Comparison of ENCODE assay signal across 8 cellular contexts in genomic region chr2:105455488-105455991, GRCh38. TPM values are rescaled to one million over a fixed set of nuclear protein-coding genes. Genes with fewer than 3 reads are reported as not detected.
A peak's percentile ranks its signal among the peaks of the same experiment; 100 is the strongest.
DNase-seq lines count a peak whose midpoint lies in the region; ATAC-seq and TF ChIP-seq lines count a peak whose summit lies in the region.

No MANE protein-coding gene starts in this region.

- no peaks in the 10 kb centered on the region for H3K9me3 ChIP-seq in DND-41 (ENCODE audit: insufficient read depth, low read length, severe bottlenecking)
- no peaks in the 10 kb centered on the region for H3K9me3 ChIP-seq in prostate gland

- no peak overlapping the region for H3K9ac ChIP-seq in DND-41 (ENCODE audit: low read depth, low read length)

- peaks cover 9% of the 10 kb centered on the region for H3K27me3 Mint-ChIP-seq in activated CD4-positive, alpha-beta memory T cell treated with anti-CD3 and anti-CD28 coated beads for 36 hours

- 35% methylated on average over 3 of the region's 3 CpGs for WGBS in prostate gland

- no peak overlapping the region for H3K4me2 ChIP-seq in DND-41 (ENCODE audit: insufficient read depth, low read length)

- H3K27me3 ChIP-seq in DND-41 (ENCODE audit: insufficient read depth, low read length, poor library complexity) = no peaks in the 10 kb centered on the region
- H3K27me3 ChIP-seq in prostate gland (replicated peaks; ENCODE audit: insufficient read depth) = no peaks in the 10 kb centered on the region

- DNase-seq in DND-41 = peak; percentile 16
- DNase-seq in NCI-H2196 (lab: John Stamatoyannopoulos, UW; ENCODE audit: unreplicated experiment) = peak; percentile 93
- DNase-seq in dedifferentiated amniotic fluid mesenchymal stem cell (ENCODE audit: extremely low spot score) = peak; percentile 98
- peak; percentile 90 for DNase-seq in prostate gland (ENCODE audit: low spot score)
- no peak for DNase-seq in activated T-cell treated with anti-CD3 and anti-CD28 coated beads, Interleukin-2, amount 50 U/mL, for 48 hours
- DNase-seq in activated CD4-positive, alpha-beta memory T cell treated with anti-CD3 and anti-CD28 coated beads for 36 hours = no peak
- no peak for DNase-seq in NK-92 treated with Interleukin-12 subunit alpha and Interleukin-12 subunit beta, amount 100 ng/mL, for 24 hours (lab: John Stamatoyannopoulos, UW)

- no peaks in the 10 kb centered on the region for H3K36me3 Mint-ChIP-seq in activated CD4-positive, alpha-beta memory T cell treated with anti-CD3 and anti-CD28 coated beads for 36 hours

- POLR2A ChIA-PET in activated CD4-positive, alpha-beta memory T cell treated with anti-CD3 and anti-CD28 coated beads for 36 hours (lab: Charles Lee) = no interaction called here

- H3K36me3 ChIP-seq in DND-41 (ENCODE audit: insufficient read depth, low read length) (no peaks in the 10 kb centered on the region), prostate gland (no peaks in the 10 kb centered on the region)

- no peaks in the 10 kb centered on the region for H3K4me1 Mint-ChIP-seq in activated CD4-positive, alpha-beta memory T cell treated with anti-CD3 and anti-CD28 coated beads for 36 hours (ENCODE audit: low read depth)

- H3K27ac ChIP-seq in DND-41 (ENCODE audit: low read length) = no peak overlapping the region
- H3K27ac ChIP-seq in prostate gland = peak overlapping the region; percentile 1 to 55

- TF ChIP-seq POLR2A in prostate gland (IDR thresholded peaks at IDR 0.05) = no peak

- no peak overlapping the region for H3K4me3 ChIP-seq in DND-41 (ENCODE audit: low read depth in 1 of 2, low read length in 2 of 2)
- H3K4me3 ChIP-seq in prostate gland = no peak overlapping the region

- no peak overlapping the region; the same call in 1 of the 2 replicates for H2AFZ ChIP-seq in DND-41 (ENCODE audit: low read depth, low read length)

- H3K9me3 Mint-ChIP-seq in activated CD4-positive, alpha-beta memory T cell treated with anti-CD3 and anti-CD28 coated beads for 36 hours = no peaks in the 10 kb centered on the region

- CTCF ChIA-PET in activated CD4-positive, alpha-beta memory T cell treated with anti-CD3 and anti-CD28 coated beads for 36 hours (lab: Charles Lee) = no interaction called here

- ATAC-seq in DND-41 (ENCODE audit: insufficient read depth, low read depth) (0 out of 3 replicates have a peak, but pooled peaks have one; percentile 27), HG02759 (IDR thresholded peaks at IDR 0.05; ENCODE audit: unreplicated experiment) (no peak)

- no peak overlapping the region for H3K4me3 Mint-ChIP-seq in activated CD4-positive, alpha-beta memory T cell treated with anti-CD3 and anti-CD28 coated beads for 36 hours

- no peaks in the 10 kb centered on the region for H3K4me1 ChIP-seq in DND-41 (ENCODE audit: insufficient read depth, low read length)
- H3K4me1 ChIP-seq in prostate gland (replicated peaks) = no peaks in the 10 kb centered on the region

- intact Hi-C loops in prostate gland (cut with DNase I) = no loop called here
- intact Hi-C loops in activated CD4-positive, alpha-beta memory T cell treated with anti-CD3 and anti-CD28 coated beads for 36 hours (cut with micrococcal nuclease) = no loop called here

- H4K20me1 ChIP-seq in DND-41 (ENCODE audit: insufficient read depth, low read length) = no peaks in the 10 kb centered on the region

- TF ChIP-seq CTCF in DND-41 (IDR thresholded peaks at IDR 0.05; ENCODE audit: borderline replicate concordance, extremely low read depth, low read length, poor library complexity, severe bottlenecking) (no peak), prostate gland (IDR thresholded peaks at IDR 0.05) (no peak)

- no peak overlapping the region for H3K27ac Mint-ChIP-seq in activated CD4-positive, alpha-beta memory T cell treated with anti-CD3 and anti-CD28 coated beads for 36 hours

- no peaks in the 10 kb centered on the region for H3K79me2 ChIP-seq in DND-41 (ENCODE audit: insufficient read depth, low read length)

RNA-seq across cellular contexts. Expression of gene FHL2, which starts 56.7 kb away (rescaled TPM):
- 100 to 1,000 TPM; 132 to 250 TPM for total RNA-seq in prostate gland
- 1 to 10 TPM; 1.3 to 1.5 TPM for total RNA-seq in activated CD4-positive, alpha-beta memory T cell treated with anti-CD3 and anti-CD28 coated beads for 36 hours

Comparison
In these comparisons a context has a peak if more than half of its experiments do, and no peak if none do; other contexts are left out.
1. DNase-seq: peak in DND-41 (single experiment), NCI-H2196 (single experiment), dedifferentiated amniotic fluid mesenchymal stem cell (single experiment) and prostate gland (single experiment); none in activated T-cell treated with anti-CD3 and anti-CD28 coated beads, Interleukin-2, amount 50 U/mL, for 48 hours (0 of 2), activated CD4-positive, alpha-beta memory T cell treated with anti-CD3 and anti-CD28 coated beads for 36 hours (single experiment) and NK-92 treated with Interleukin-12 subunit alpha and Interleukin-12 subunit beta, amount 100 ng/mL, for 24 hours (single experiment).
2. RNA of gene FHL2, which starts 56.7 kb away (total RNA-seq): 132 to 250 TPM in prostate gland; 1.3 to 1.5 TPM in activated CD4-positive, alpha-beta memory T cell treated with anti-CD3 and anti-CD28 coated beads for 36 hours; every median in the first group is over 10 times any median in the second.